30 cellular contexts compared by ENCODE assay signal in genomic region chr10:89679986-89680385, GRCh38. TPM values are rescaled to one million over a fixed set of nuclear protein-coding genes. Genes with fewer than 3 reads are reported as not detected.
DNase-seq lines count a peak whose midpoint lies in the region; ATAC-seq and TF ChIP-seq lines count a peak whose summit lies in the region.
"Had no signal": no experiment of that assay in that cellular context is flagged by ENCODE, and none has a peak within 500 bp of the region (broad histone marks: within the 10 kb centered on the region; RNA-seq: fewer than 3 reads in every experiment).

No MANE protein-coding gene starts in this region.

- DNase-seq in stimulated activated naive CD4-positive, alpha-beta T cell treated with Interleukin-2 at 50 U/mL for 16 hours (lab: John Stamatoyannopoulos, UW) = no peak
- no peak for DNase-seq in stomach
- no peak for DNase-seq in effector CD8-positive, alpha-beta T cell (lab: John Stamatoyannopoulos, UW)
- DNase-seq: activated CD4-positive, alpha-beta T cell treated with anti-CD3 and anti-CD28 coated beads, Interleukin-2, amount 50 U/mL, for 48 hours; activated CD8-positive, alpha-beta memory T cell treated with anti-CD3 and anti-CD28 coated beads, Interleukin-2, amount 50 U/mL, for 4 hours; activated naive CD4-positive, alpha-beta T cell treated with anti-CD3 and anti-CD28 coated beads, Interleukin-2, amount 50 U/mL, for 16 hours; amygdala; brain microvascular endothelial cell; CD8-positive, alpha-beta memory T cell; cerebellar nuclear complex; foreskin melanocyte; heart right ventricle; MG63; NCI-H1105; NCI-H1930; NCI-H526; NK-92 treated with Interleukin-12 subunit alpha and Interleukin-12 subunit beta, amount 100 ng/mL, for 24 hours; PC-3; right cardiac atrium; T-helper 17 cell; transverse colon had no signal

- no peaks in the 10 kb centered on the region for H3K36me3 Mint-ChIP-seq in stimulated activated memory B cell treated with anti-CD40 and anti-IgM and Interleukin-4, amounts not matched to agents 10 μg/mL and 1 μg/mL and 100 μg/mL, for 72 hours
- H3K36me3 Mint-ChIP-seq: CD8-positive, alpha-beta memory T cell had no signal

- peaks cover 7% of the 10 kb centered on the region for H3K27me3 Mint-ChIP-seq in stimulated activated memory B cell treated with anti-CD40 and anti-IgM and Interleukin-4, amounts not matched to agents 10 μg/mL and 1 μg/mL and 100 μg/mL, for 72 hours

- H3K27ac ChIP-seq in stomach = no peak overlapping the region
- H3K27ac ChIP-seq: brain microvascular endothelial cell, heart right ventricle, KMS-11, transverse colon had no signal

- TF ChIP-seq POLR2A in stomach (IDR thresholded peaks at IDR 0.05) = no peak

- WGBS in stomach, 5 donors = 81 to 91% (median 85%) methylated on average over 3 of the region's 3 CpGs

- no peaks in the 10 kb centered on the region for H3K9me3 Mint-ChIP-seq in stimulated activated memory B cell treated with anti-CD40 and anti-IgM and Interleukin-4, amounts not matched to agents 10 μg/mL and 1 μg/mL and 100 μg/mL, for 72 hours
- H3K9me3 Mint-ChIP-seq: activated T-helper 2 cell treated with anti-CD3 and anti-CD28 coated beads, Interferon-gamma antibody, Interleukin-2, Interleukin-4, amounts not matched to agents 10 μg/mL and 5 μg/mL and 100 μg/mL, durations not matched to agents 14 hours and 24 hours and 36 hours had no signal

- no peaks in the 10 kb centered on the region for H3K4me1 ChIP-seq in stomach
- H3K4me1 ChIP-seq: transverse colon had no signal

- H3K27ac Mint-ChIP-seq in stimulated activated memory B cell treated with anti-CD40 and anti-IgM and Interleukin-4, amounts not matched to agents 10 μg/mL and 1 μg/mL and 100 μg/mL, for 72 hours = no peak overlapping the region
- H3K27ac Mint-ChIP-seq: activated T-helper 2 cell treated with anti-CD3 and anti-CD28 coated beads, Interferon-gamma antibody, Interleukin-2, Interleukin-4, amounts not matched to agents 10 μg/mL and 5 μg/mL and 100 μg/mL, durations not matched to agents 14 hours and 24 hours and 36 hours; CD8-positive, alpha-beta memory T cell; T-helper 17 cell had no signal

- ATAC-seq in GM18868 (IDR thresholded peaks at IDR 0.05; ENCODE audit: unreplicated experiment) = peak; percentile 52
- peak; percentile 67 for ATAC-seq in HG02798 (IDR thresholded peaks at IDR 0.05; ENCODE audit: poor library complexity, unreplicated experiment)
- peak; percentile 60 for ATAC-seq in HG03442 (IDR thresholded peaks at IDR 0.05; ENCODE audit: unreplicated experiment)
- ATAC-seq in stimulated activated memory B cell treated with anti-CD40 and anti-IgM and Interleukin-4, amounts not matched to agents 10 μg/mL and 1 μg/mL and 100 μg/mL, for 72 hours = peak; percentile 62
- ATAC-seq: heart right ventricle, PC-3, right cardiac atrium, Right ventricle myocardium inferior, SK-N-SH treated with all-trans-retinoic acid at 6 μM for 48 hours, T-helper 17 cell had no signal

- TF ChIP-seq EP300 in stomach (IDR thresholded peaks at IDR 0.05) = no peak

- H3K9me3 ChIP-seq in stomach = no peaks in the 10 kb centered on the region
- H3K9me3 ChIP-seq: heart right ventricle, MG63, transverse colon had no signal

- no peaks in the 10 kb centered on the region for H3K36me3 ChIP-seq in stomach
- H3K36me3 ChIP-seq: brain microvascular endothelial cell, heart right ventricle, MG63, transverse colon had no signal

- no peak overlapping the region for H3K4me3 Mint-ChIP-seq in stimulated activated memory B cell treated with anti-CD40 and anti-IgM and Interleukin-4, amounts not matched to agents 10 μg/mL and 1 μg/mL and 100 μg/mL, for 72 hours
- H3K4me3 Mint-ChIP-seq: CD8-positive, alpha-beta memory T cell; T-helper 17 cell had no signal

- H3K4me1 Mint-ChIP-seq in stimulated activated memory B cell treated with anti-CD40 and anti-IgM and Interleukin-4, amounts not matched to agents 10 μg/mL and 1 μg/mL and 100 μg/mL, for 72 hours = peaks cover 5% of the 10 kb centered on the region
- H3K4me1 Mint-ChIP-seq: CD8-positive, alpha-beta memory T cell; T-helper 17 cell had no signal

- H3K4me3 ChIP-seq in stomach = no peak overlapping the region
- H3K4me3 ChIP-seq: heart right ventricle, MG63, smooth muscle cell, transverse colon had no signal

- no peak for TF ChIP-seq CTCF in stomach (IDR thresholded peaks at IDR 0.05)

- intact Hi-C loops in stomach (cut with DNase I; ENCODE audit: low total_unique reads) = no loop called here

- no peaks in the 10 kb centered on the region for H3K27me3 ChIP-seq in stomach
- H3K27me3 ChIP-seq: brain microvascular endothelial cell, heart right ventricle, MG63, transverse colon had no signal

RNA-seq across cellular contexts. Expression of gene KIF20B, which starts 21.4 kb away (rescaled TPM):
- total RNA-seq in stomach = 10 to 100 TPM in 1 of 5 donors, 1 to 10 TPM in 4; 1.8 to 10.6 (median 5.2) TPM
- 1 to 10 TPM; 1.5 to 2.4 (median 1.6) TPM for polyA plus RNA-seq in stomach

RNA-seq across cellular contexts. Expression of gene PANK1, which starts 34.9 kb away (rescaled TPM):
- total RNA-seq in stomach = 1 to 10 TPM in 4 of 5 donors, not detected in 1; 1.8 to 7.4 (median 6.7) TPM
- polyA plus RNA-seq in stomach = 1 to 10 TPM; 2.0 to 4.6 (median 3.1) TPM
